ENCODE assay signal across 9 cellular contexts in genomic region chr1:204513117-204513716, GRCh38. TPM values are rescaled to one million over a fixed set of nuclear protein-coding genes. Genes with fewer than 3 reads are reported as not detected.
DNase-seq lines count a peak whose midpoint lies in the region; TF ChIP-seq lines count a peak whose summit lies in the region.
"Had no signal": no experiment of that assay in that cellular context is flagged by ENCODE, and none has a peak within 500 bp of the region (broad histone marks: within the 10 kb centered on the region; RNA-seq: fewer than 3 reads in every experiment).

No MANE protein-coding gene starts in this region.

- no peaks in the 10 kb centered on the region for H3K9me3 ChIP-seq in MM.1S (replicated peaks; ENCODE audit: insufficient read depth, low read length)
- H3K9me3 ChIP-seq: A549 had no signal

- no peaks in the 10 kb centered on the region for H3K9me2 ChIP-seq in MM.1S (replicated peaks; ENCODE audit: insufficient read depth, low read length)

- CTCF ChIA-PET in HEK293T (lab: Yijun Ruan, JAX) = no interaction called here

- peak; percentile 47 for TF ChIP-seq CTCF in MM.1S (IDR thresholded peaks at IDR 0.05; ENCODE audit: low read length)

- peak overlapping the region; percentile 56 for H3K4me3 ChIP-seq in MM.1S (ENCODE audit: low read length)
- H3K4me3 ChIP-seq: A549 had no signal

- H3K27me3 ChIP-seq in MM.1S (replicated peaks; ENCODE audit: insufficient read depth, low read length) = no peaks in the 10 kb centered on the region

- peak; percentile 76 for DNase-seq in activated CD8-positive, alpha-beta memory T cell treated with anti-CD3 and anti-CD28 coated beads for 24 hours
- no peak for DNase-seq in activated CD8-positive, alpha-beta memory T cell treated with anti-CD3 and anti-CD28 coated beads, Interleukin-2, amount 50 U/mL, for 48 hours
- peak; percentile 95 for DNase-seq in MM.1S
- DNase-seq in activated effector memory CD4-positive, alpha-beta T cell treated with Interleukin-2 at 50 U/mL for 16 hours = peak; percentile 32
- DNase-seq in stimulated activated naive CD4-positive, alpha-beta T cell (lab: John Stamatoyannopoulos, UW) = peak; percentile 32 to 83 (median 70)
- no peak for DNase-seq in foreskin melanocyte
- DNase-seq in HEK293T (ENCODE audit: extremely low spot score) = no peak
- DNase-seq in mesenteric fat pad (ENCODE audit: low spot score) = no peak

- H3K79me2 ChIP-seq in MM.1S (ENCODE audit: low read length) = peaks cover 19% of the 10 kb centered on the region

- H3K27ac ChIP-seq in MM.1S (ENCODE audit: low read length) = peak overlapping the region; percentile 98
- H3K27ac ChIP-seq: A549 had no signal

- H3F3A ChIP-seq in MM.1S (ENCODE audit: insufficient read depth, low read length) = peaks cover 56% of the 10 kb centered on the region

- peaks cover 16% of the 10 kb centered on the region; the same call in 1 of the 2 replicates for H3K4me1 ChIP-seq in MM.1S (ENCODE audit: low read length)

- no peaks in the 10 kb centered on the region for H4K20me1 ChIP-seq in MM.1S (ENCODE audit: insufficient read depth, low read length)

- H3K9ac ChIP-seq in MM.1S (ENCODE audit: low read length) = peak overlapping the region; percentile 85

- H3K4me2 ChIP-seq in MM.1S (ENCODE audit: low read depth, low read length) = peak overlapping the region; percentile 56; the same call in 1 of the 2 replicates
- H3K4me2 ChIP-seq: A549 had no signal

- H3K36me3 ChIP-seq in MM.1S (replicated peaks; ENCODE audit: insufficient read depth, low read length) = no peaks in the 10 kb centered on the region

- POLR2A ChIA-PET in HEK293T (lab: Yijun Ruan, JAX) = no interaction called here

- H2AFZ ChIP-seq in MM.1S (ENCODE audit: low read length) = peak overlapping the region; percentile 44

TF ChIP-seq in HEK293T, 16 proteins besides CTCF, POLR2A, EP300 and RAD21:
- TF ChIP-seq TARDBP (IDR thresholded peaks at IDR 0.05) (no peak), CTBP1 (IDR thresholded peaks at IDR 0.05; ENCODE audit: borderline replicate concordance) (no peak), FOXA1 (IDR thresholded peaks at IDR 0.05) (no peak), L3MBTL2 (conservative IDR thresholded peaks at IDR 0.05) (no peak), SP1 (IDR thresholded peaks at IDR 0.05) (no peak), ARNT (IDR thresholded peaks at IDR 0.05) (no peak), FOXK2 (IDR thresholded peaks at IDR 0.05) (no peak), HDGF (IDR thresholded peaks at IDR 0.05; ENCODE audit: borderline replicate concordance) (no peak), LEF1 (IDR thresholded peaks at IDR 0.05; ENCODE audit: borderline replicate concordance) (no peak), FOXM1 (IDR thresholded peaks at IDR 0.05; ENCODE audit: borderline replicate concordance) (no peak)

RNA-seq across cellular contexts. Expression of gene MDM4, which starts 3.0 kb away (rescaled TPM):
- total RNA-seq in mesenteric fat pad = 88.5 TPM

RNA-seq across cellular contexts. Expression of gene PIK3C2B, which starts 18.6 kb away (rescaled TPM):
- 47.1 TPM for total RNA-seq in mesenteric fat pad

Comparison
In these comparisons a context has a peak if more than half of its experiments do, and no peak if none do; other contexts are left out.
1. DNase-seq: peak in activated CD8-positive, alpha-beta memory T cell treated with anti-CD3 and anti-CD28 coated beads for 24 hours (single experiment), MM.1S (single experiment), activated effector memory CD4-positive, alpha-beta T cell treated with Interleukin-2 at 50 U/mL for 16 hours (single experiment) and stimulated activated naive CD4-positive, alpha-beta T cell (6 of 6); none in activated CD8-positive, alpha-beta memory T cell treated with anti-CD3 and anti-CD28 coated beads, Interleukin-2, amount 50 U/mL, for 48 hours (single experiment), foreskin melanocyte (single experiment), HEK293T (single experiment) and mesenteric fat pad (single experiment).